Comparison of ENCODE assay signal across 2 cellular contexts in the genomic region with DNA sequence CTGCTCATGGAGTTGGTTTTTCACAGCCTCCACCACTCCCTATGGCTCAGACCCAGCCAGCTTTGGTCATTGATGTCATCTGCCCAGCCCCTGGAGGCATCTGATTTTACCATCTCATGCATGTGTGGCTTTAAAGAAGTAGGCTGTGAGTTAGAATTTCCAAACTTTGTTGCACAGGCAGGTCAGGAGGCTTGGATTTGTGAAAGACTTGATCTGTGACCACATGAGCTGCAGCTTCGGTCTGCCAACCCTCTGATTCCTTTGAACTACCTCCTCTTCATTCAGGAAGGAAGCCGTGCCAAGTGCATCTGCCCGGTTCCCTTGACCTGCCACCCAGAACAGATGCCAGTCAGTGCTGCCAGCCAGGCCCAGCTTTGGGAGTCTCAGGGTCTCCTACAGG.
TF ChIP-seq lines count a peak whose summit lies in the region.

No MANE protein-coding gene starts in this region.

TF ChIP-seq in K562, 482 proteins besides CTCF, POLR2A, EP300 and RAD21:
- TF ChIP-seq GTF2E2 (tag; IDR thresholded peaks at IDR 0.05) (no peak), ZNF778 (CRISPR knock-in tag; IDR thresholded peaks at IDR 0.05) (no peak), RUNX1 (IDR thresholded peaks at IDR 0.05; ENCODE audit: low read depth) (no peak), ZFPM2 (CRISPR knock-in tag; IDR thresholded peaks at IDR 0.05) (no peak), KLF10 (CRISPR knock-in tag; IDR thresholded peaks at IDR 0.05) (no peak), EZH2 (IDR thresholded peaks at IDR 0.05; ENCODE audit: borderline replicate concordance, low read depth, low read length) (no peak), ZZZ3 (IDR thresholded peaks at IDR 0.05) (no peak), XRCC4 (IDR thresholded peaks at IDR 0.05; ENCODE audit: extremely low read depth, insufficient read depth, insufficient read length) (no peak), ZNF699 (CRISPR knock-in tag; IDR thresholded peaks at IDR 0.05; ENCODE audit: insufficient replicate concordance) (no peak), HLTF (IDR thresholded peaks at IDR 0.05) (no peak), SMARCC2 (IDR thresholded peaks at IDR 0.05; ENCODE audit: low read depth) (no peak), KDM5B (IDR thresholded peaks at IDR 0.05; ENCODE audit: insufficient replicate concordance, low read depth, low read length) (no peak), NCOA2 (IDR thresholded peaks at IDR 0.05; ENCODE audit: partially characterized antibody in 2 of 2) (no peak), ZNF707 (CRISPR knock-in tag; conservative IDR thresholded peaks at IDR 0.05) (no peak), PCBP2 (IDR thresholded peaks at IDR 0.05; ENCODE audit: low read depth, low read length, poor library complexity, severe bottlenecking) (no peak), NUFIP1 (IDR thresholded peaks at IDR 0.05; ENCODE audit: partially characterized antibody) (no peak)
- TF ChIP-seq, protein P1, sequence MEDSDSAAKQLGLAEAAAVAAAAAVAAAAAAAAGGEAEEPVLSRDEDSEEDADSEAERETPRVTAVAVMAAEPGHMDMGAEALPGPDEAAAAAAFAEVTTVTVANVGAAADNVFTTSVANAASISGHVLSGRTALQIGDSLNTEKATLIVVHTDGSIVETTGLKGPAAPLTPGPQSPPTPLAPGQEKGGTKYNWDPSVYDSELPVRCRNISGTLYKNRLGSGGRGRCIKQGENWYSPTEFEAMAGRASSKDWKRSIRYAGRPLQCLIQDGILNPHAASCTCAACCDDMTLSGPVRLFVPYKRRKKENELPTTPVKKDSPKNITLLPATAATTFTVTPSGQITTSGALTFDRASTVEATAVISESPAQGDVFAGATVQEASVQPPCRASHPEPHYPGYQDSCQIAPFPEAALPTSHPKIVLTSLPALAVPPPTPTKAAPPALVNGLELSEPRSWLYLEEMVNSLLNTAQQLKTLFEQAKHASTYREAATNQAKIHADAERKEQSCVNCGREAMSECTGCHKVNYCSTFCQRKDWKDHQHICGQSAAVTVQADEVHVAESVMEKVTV (CRISPR knock-in tag; IDR thresholded peaks at IDR 0.05): no peak
- TF ChIP-seq, protein P2, sequence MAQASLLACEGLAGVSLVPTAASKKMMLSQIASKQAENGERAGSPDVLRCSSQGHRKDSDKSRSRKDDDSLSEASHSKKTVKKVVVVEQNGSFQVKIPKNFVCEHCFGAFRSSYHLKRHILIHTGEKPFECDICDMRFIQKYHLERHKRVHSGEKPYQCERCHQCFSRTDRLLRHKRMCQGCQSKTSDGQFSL (CRISPR knock-in tag; IDR thresholded peaks at IDR 0.05): no peak
- TF ChIP-seq, protein P2 (tag; IDR thresholded peaks at IDR 0.05): no peak
- TF ChIP-seq, protein P3, sequence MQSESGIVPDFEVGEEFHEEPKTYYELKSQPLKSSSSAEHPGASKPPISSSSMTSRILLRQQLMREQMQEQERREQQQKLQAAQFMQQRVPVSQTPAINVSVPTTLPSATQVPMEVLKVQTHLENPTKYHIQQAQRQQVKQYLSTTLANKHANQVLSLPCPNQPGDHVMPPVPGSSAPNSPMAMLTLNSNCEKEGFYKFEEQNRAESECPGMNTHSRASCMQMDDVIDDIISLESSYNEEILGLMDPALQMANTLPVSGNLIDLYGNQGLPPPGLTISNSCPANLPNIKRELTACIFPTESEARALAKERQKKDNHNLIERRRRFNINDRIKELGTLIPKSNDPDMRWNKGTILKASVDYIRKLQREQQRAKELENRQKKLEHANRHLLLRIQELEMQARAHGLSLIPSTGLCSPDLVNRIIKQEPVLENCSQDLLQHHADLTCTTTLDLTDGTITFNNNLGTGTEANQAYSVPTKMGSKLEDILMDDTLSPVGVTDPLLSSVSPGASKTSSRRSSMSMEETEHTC (IDR thresholded peaks at IDR 0.05): no peak
- TF ChIP-seq, protein P4, sequence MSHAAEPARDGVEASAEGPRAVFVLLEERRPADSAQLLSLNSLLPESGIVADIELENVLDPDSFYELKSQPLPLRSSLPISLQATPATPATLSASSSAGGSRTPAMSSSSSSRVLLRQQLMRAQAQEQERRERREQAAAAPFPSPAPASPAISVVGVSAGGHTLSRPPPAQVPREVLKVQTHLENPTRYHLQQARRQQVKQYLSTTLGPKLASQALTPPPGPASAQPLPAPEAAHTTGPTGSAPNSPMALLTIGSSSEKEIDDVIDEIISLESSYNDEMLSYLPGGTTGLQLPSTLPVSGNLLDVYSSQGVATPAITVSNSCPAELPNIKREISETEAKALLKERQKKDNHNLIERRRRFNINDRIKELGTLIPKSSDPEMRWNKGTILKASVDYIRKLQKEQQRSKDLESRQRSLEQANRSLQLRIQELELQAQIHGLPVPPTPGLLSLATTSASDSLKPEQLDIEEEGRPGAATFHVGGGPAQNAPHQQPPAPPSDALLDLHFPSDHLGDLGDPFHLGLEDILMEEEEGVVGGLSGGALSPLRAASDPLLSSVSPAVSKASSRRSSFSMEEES (CRISPR knock-in tag; IDR thresholded peaks at IDR 0.05): no peak

TF ChIP-seq in liver, 16 proteins besides CTCF, POLR2A, EP300 and RAD21:
- TF ChIP-seq TAF1 (conservative IDR thresholded peaks at IDR 0.05): peak; percentile 55
- TF ChIP-seq HNF4A (conservative IDR thresholded peaks at IDR 0.05): peak; percentile 76 to 85
- TF ChIP-seq FOXA1 (IDR thresholded peaks at IDR 0.05): peak; percentile 13
- TF ChIP-seq, protein P5, sequence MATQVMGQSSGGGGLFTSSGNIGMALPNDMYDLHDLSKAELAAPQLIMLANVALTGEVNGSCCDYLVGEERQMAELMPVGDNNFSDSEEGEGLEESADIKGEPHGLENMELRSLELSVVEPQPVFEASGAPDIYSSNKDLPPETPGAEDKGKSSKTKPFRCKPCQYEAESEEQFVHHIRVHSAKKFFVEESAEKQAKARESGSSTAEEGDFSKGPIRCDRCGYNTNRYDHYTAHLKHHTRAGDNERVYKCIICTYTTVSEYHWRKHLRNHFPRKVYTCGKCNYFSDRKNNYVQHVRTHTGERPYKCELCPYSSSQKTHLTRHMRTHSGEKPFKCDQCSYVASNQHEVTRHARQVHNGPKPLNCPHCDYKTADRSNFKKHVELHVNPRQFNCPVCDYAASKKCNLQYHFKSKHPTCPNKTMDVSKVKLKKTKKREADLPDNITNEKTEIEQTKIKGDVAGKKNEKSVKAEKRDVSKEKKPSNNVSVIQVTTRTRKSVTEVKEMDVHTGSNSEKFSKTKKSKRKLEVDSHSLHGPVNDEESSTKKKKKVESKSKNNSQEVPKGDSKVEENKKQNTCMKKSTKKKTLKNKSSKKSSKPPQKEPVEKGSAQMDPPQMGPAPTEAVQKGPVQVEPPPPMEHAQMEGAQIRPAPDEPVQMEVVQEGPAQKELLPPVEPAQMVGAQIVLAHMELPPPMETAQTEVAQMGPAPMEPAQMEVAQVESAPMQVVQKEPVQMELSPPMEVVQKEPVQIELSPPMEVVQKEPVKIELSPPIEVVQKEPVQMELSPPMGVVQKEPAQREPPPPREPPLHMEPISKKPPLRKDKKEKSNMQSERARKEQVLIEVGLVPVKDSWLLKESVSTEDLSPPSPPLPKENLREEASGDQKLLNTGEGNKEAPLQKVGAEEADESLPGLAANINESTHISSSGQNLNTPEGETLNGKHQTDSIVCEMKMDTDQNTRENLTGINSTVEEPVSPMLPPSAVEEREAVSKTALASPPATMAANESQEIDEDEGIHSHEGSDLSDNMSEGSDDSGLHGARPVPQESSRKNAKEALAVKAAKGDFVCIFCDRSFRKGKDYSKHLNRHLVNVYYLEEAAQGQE (IDR thresholded peaks at IDR 0.05): peak; percentile 25
- peak; percentile 88 to 95 for TF ChIP-seq RXRA (IDR thresholded peaks at IDR 0.05)
- no peak for TF ChIP-seq NR2F2 (IDR thresholded peaks at IDR 0.05)
- peak; percentile 77 for TF ChIP-seq YY1 (IDR thresholded peaks at IDR 0.05)
- TF ChIP-seq, protein P6, sequence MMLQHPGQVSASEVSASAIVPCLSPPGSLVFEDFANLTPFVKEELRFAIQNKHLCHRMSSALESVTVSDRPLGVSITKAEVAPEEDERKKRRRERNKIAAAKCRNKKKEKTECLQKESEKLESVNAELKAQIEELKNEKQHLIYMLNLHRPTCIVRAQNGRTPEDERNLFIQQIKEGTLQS (IDR thresholded peaks at IDR 0.05): peak; percentile 60
- TF ChIP-seq GABPA (IDR thresholded peaks at IDR 0.05 in 1 of 2, conservative IDR thresholded peaks at IDR 0.05 in 1 of 2): peak in 1 of 2 donors; percentile 47
- TF ChIP-seq, protein P7, sequence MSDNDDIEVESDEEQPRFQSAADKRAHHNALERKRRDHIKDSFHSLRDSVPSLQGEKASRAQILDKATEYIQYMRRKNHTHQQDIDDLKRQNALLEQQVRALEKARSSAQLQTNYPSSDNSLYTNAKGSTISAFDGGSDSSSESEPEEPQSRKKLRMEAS (IDR thresholded peaks at IDR 0.05): peak; percentile 78
- peak; percentile 89 for TF ChIP-seq SP1 (IDR thresholded peaks at IDR 0.05)
- TF ChIP-seq EGR1 (IDR thresholded peaks at IDR 0.05; ENCODE audit: low read depth in 2 of 2): peak in 1 of 2 donors; percentile 69
- TF ChIP-seq HNF4G (IDR thresholded peaks at IDR 0.05): no peak
- TF ChIP-seq FOXA2 (IDR thresholded peaks at IDR 0.05): peak; percentile 29
- TF ChIP-seq, protein P8, sequence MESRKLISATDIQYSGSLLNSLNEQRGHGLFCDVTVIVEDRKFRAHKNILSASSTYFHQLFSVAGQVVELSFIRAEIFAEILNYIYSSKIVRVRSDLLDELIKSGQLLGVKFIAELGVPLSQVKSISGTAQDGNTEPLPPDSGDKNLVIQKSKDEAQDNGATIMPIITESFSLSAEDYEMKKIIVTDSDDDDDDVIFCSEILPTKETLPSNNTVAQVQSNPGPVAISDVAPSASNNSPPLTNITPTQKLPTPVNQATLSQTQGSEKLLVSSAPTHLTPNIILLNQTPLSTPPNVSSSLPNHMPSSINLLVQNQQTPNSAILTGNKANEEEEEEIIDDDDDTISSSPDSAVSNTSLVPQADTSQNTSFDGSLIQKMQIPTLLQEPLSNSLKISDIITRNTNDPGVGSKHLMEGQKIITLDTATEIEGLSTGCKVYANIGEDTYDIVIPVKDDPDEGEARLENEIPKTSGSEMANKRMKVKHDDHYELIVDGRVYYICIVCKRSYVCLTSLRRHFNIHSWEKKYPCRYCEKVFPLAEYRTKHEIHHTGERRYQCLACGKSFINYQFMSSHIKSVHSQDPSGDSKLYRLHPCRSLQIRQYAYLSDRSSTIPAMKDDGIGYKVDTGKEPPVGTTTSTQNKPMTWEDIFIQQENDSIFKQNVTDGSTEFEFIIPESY (IDR thresholded peaks at IDR 0.05): peak; percentile 67
- peak; percentile 84 to 89 for TF ChIP-seq JUND (IDR thresholded peaks at IDR 0.05)
